9 cellular contexts compared by ENCODE assay signal in genomic region chr7:110442386-110442837, GRCh38.
A peak's percentile ranks its signal among the peaks of the same experiment; 100 is the strongest.
DNase-seq lines count a peak whose midpoint lies in the region; ATAC-seq and TF ChIP-seq lines count a peak whose summit lies in the region.
"Had no signal": no experiment of that assay in that cellular context is flagged by ENCODE, and none has a peak within 500 bp of the region (broad histone marks: within the 10 kb centered on the region; RNA-seq: fewer than 3 reads in every experiment).

No MANE protein-coding gene starts in this region.

- no peak overlapping the region for H3K23ac ChIP-seq in IMR-90 (ENCODE audit: low read depth, low read length)

- H3F3A ChIP-seq in SK-N-SH (replicated peaks; ENCODE audit: insufficient read depth) = no peaks in the 10 kb centered on the region

- peak; percentile 62 for DNase-seq in DMS 273 treated with DMSO at 0.1 percent for 48 hours (lab: John Stamatoyannopoulos, UW)
- DNase-seq in IMR-90 = peak; percentile 37
- peak; percentile 81 for DNase-seq in SK-N-SH
- DNase-seq in left ventricle myocardium inferior = no peak
- no peak for DNase-seq in CD4-positive, alpha-beta memory T cell
- DNase-seq in effector memory CD4-positive, alpha-beta T cell = no peak
- no peak for DNase-seq in stimulated activated CD4-positive, alpha-beta T cell treated with anti-CD3 and anti-CD28 coated beads, Interleukin-12 subunit alpha, Interleukin-12 subunit beta, amount 100 ng/mL, for 4 hours

- H2BK5ac ChIP-seq in IMR-90 (ENCODE audit: low read depth, low read length, poor library complexity, severe bottlenecking) = no peak overlapping the region

- peak overlapping the region; percentile 66 for H2BK120ac ChIP-seq in IMR-90 (ENCODE audit: low read depth, low read length)

- peak overlapping the region in 1 of 2 experiments; percentile 8; a peak in 1 of 4 replicates for H4K8ac ChIP-seq in IMR-90 (ENCODE audit: low read depth in 2 of 2, low read length in 2 of 2)

- peaks cover 0 to 3% (median 0%) of the 10 kb centered on the region in 8 donors for H3K9me3 Mint-ChIP-seq in CD4-positive, alpha-beta memory T cell

- no peaks in the 10 kb centered on the region for H3K36me3 Mint-ChIP-seq in CD4-positive, alpha-beta memory T cell

- 30% methylated on average over 1 of the region's 4 CpGs; no CpG with 5 or more reads in 1 of the 2 experiments for WGBS in IMR-90 (ENCODE audit: extremely low coverage in 2 of 2, insufficient read length in 1 of 2), 2 experiments
- 20% methylated on average over 4 of the region's 4 CpGs for WGBS in SK-N-SH (ENCODE audit: low lambda C conversion rate)

- H3K4me1 ChIP-seq in IMR-90 (ENCODE audit: control insufficient read depth, insufficient read depth, low read length) (no peaks in the 10 kb centered on the region), SK-N-SH (ENCODE audit: control insufficient read depth in 1 of 2, insufficient read depth in 2 of 2, low read depth in 1 of 2, low read length in 1 of 2) (peaks cover 0 to 5% of the 10 kb centered on the region in 2 experiments; a peak in 2 of 4 replicates), left ventricle myocardium inferior (no peaks in the 10 kb centered on the region)
- H3K4me1 ChIP-seq in CD4-positive, alpha-beta memory T cell (ENCODE audit: insufficient read depth, low read length) = no peaks in the 10 kb centered on the region
- no peaks in the 10 kb centered on the region for H3K4me1 ChIP-seq in effector memory CD4-positive, alpha-beta T cell (ENCODE audit: control insufficient read depth, insufficient read depth, low read length, poor library complexity, severe bottlenecking)
- H3K4me1 ChIP-seq: upper lobe of left lung had no signal

- no peak for TF ChIP-seq POLR2A in IMR-90 (IDR thresholded peaks at IDR 0.05; ENCODE audit: low read depth, low read length)

- ATAC-seq in GM19372 (IDR thresholded peaks at IDR 0.05; ENCODE audit: low read depth, unreplicated experiment) (peak; percentile 56), IMR-90 (ENCODE audit: low read depth) (peak; percentile 79)

- no peak overlapping the region for H2AK9ac ChIP-seq in IMR-90 (replicated peaks; ENCODE audit: low read depth, low read length, poor library complexity)

- no peak overlapping the region for H3K9ac ChIP-seq in IMR-90 (ENCODE audit: low read depth, low read length)
- no peak overlapping the region for H3K9ac ChIP-seq in SK-N-SH

- CTCF ChIA-PET in IMR-90 (lab: Yijun Ruan, JAX) = interaction anchor here (0.7 to 1.5 kb wide), 4 partner anchors 11 to 289 kb away, joined by 3 to 5 read pairs (median 4); no protein-coding TSS in a partner anchor
- CTCF ChIA-PET in SK-N-SH (lab: Yijun Ruan, JAX) = interaction anchor here (0.6 to 2.3 kb wide), 25 partner anchors 9 to 1832 kb away, joined by 3 to 31 read pairs (median 4); partner anchors contain the start of gene LRRN3
- CTCF ChIA-PET in CD4-positive, alpha-beta memory T cell (lab: Charles Lee; ENCODE audit: partially characterized antibody) = no interaction called here

- H3K4me3 ChIP-seq in IMR-90 (ENCODE audit: insufficient read depth, low read depth, low read length) (no peak overlapping the region), SK-N-SH (ENCODE audit: low read depth in 2 of 2, low read length in 1 of 2) (no peak overlapping the region; a peak in 1 of 4 replicates), left ventricle myocardium inferior (no peak overlapping the region)
- no peak overlapping the region for H3K4me3 ChIP-seq in CD4-positive, alpha-beta memory T cell (ENCODE audit: low read length in 2 of 2)
- H3K4me3 ChIP-seq in effector memory CD4-positive, alpha-beta T cell (ENCODE audit: insufficient read depth, low read depth, low read length, poor library complexity, severe bottlenecking) = no peak overlapping the region
- H3K4me3 ChIP-seq: upper lobe of left lung had no signal

- H3K4ac ChIP-seq in IMR-90 (ENCODE audit: low read depth, low read length) = peak overlapping the region; percentile 59; the same call in 1 of the 2 replicates

- H4K91ac ChIP-seq in IMR-90 (ENCODE audit: insufficient read depth, low read depth, low read length) = 0 out of 2 replicates have a peak overlapping the region, but pooled peaks have one; percentile 32

- no peaks in the 10 kb centered on the region for H3K4me1 Mint-ChIP-seq in CD4-positive, alpha-beta memory T cell

- H3K36me3 ChIP-seq in IMR-90 (ENCODE audit: control insufficient read depth, insufficient read depth, low read length) (no peaks in the 10 kb centered on the region), SK-N-SH (replicated peaks in 1 of 2; ENCODE audit: control insufficient read depth in 1 of 2, insufficient read depth in 2 of 2, low read length in 1 of 2) (no peaks in the 10 kb centered on the region), left ventricle myocardium inferior (no peaks in the 10 kb centered on the region)
- no peaks in the 10 kb centered on the region for H3K36me3 ChIP-seq in CD4-positive, alpha-beta memory T cell (ENCODE audit: insufficient read depth, low read length)
- H3K36me3 ChIP-seq in effector memory CD4-positive, alpha-beta T cell (ENCODE audit: control insufficient read depth, insufficient read depth, low read length) = no peaks in the 10 kb centered on the region
- H3K36me3 ChIP-seq: upper lobe of left lung had no signal

- H3K14ac ChIP-seq in IMR-90 (replicated peaks; ENCODE audit: low read depth, low read length) = peak overlapping the region; percentile 50; the same call in 1 of the 2 replicates

- H3K27me3 ChIP-seq in IMR-90 (ENCODE audit: control insufficient read depth, insufficient read depth, low read length) (no peaks in the 10 kb centered on the region), SK-N-SH (ENCODE audit: insufficient read depth) (no peaks in the 10 kb centered on the region), left ventricle myocardium inferior (ENCODE audit: low read depth) (no peaks in the 10 kb centered on the region)
- H3K27me3 ChIP-seq in CD4-positive, alpha-beta memory T cell (ENCODE audit: insufficient read depth, low read length) = no peaks in the 10 kb centered on the region
- no peaks in the 10 kb centered on the region for H3K27me3 ChIP-seq in effector memory CD4-positive, alpha-beta T cell (replicated peaks; ENCODE audit: control insufficient read depth, insufficient read depth, low read length, poor library complexity, severe bottlenecking)
- H3K27me3 ChIP-seq: upper lobe of left lung had no signal

- POLR2A ChIA-PET in IMR-90 (lab: Charles Lee; ENCODE audit: unreplicated experiment) (no interaction called here), SK-N-SH (lab: Yijun Ruan, JAX) (interaction anchor here (1.0 to 1.9 kb wide), 3 partner anchors 20 to 649 kb away, joined by 4 to 5 read pairs (median 4); partner anchors contain the start of gene LRRN3)
- POLR2A ChIA-PET in CD4-positive, alpha-beta memory T cell (lab: Charles Lee; ENCODE audit: partially characterized antibody) = no interaction called here

- peak overlapping the region; percentile 77 for H2AFZ ChIP-seq in IMR-90 (replicated peaks; ENCODE audit: low read length, poor library complexity)
- no peak overlapping the region for H2AFZ ChIP-seq in SK-N-SH (ENCODE audit: low read depth)

- TF ChIP-seq RAD21 in IMR-90 (IDR thresholded peaks at IDR 0.05; ENCODE audit: low read length) (peak; percentile 75), SK-N-SH (IDR thresholded peaks at IDR 0.05; ENCODE audit: low read length) (peak; percentile 90)

- in situ Hi-C loops in IMR-90 (cut with MboI; ENCODE audit: low sequenced_read_pairs) = loop anchor here (25.0 kb wide), 1 partner anchor 1830 kb away; no protein-coding TSS in a partner anchor

- H4K5ac ChIP-seq in IMR-90 (ENCODE audit: low read depth, low read length) = no peak overlapping the region

- H3K4me2 ChIP-seq in IMR-90 (ENCODE audit: low read depth, low read length) (no peak overlapping the region), SK-N-SH (no peak overlapping the region)

- no TSS peak for BruUV-seq in IMR-90 (replicated peaks; lab: Mats Ljungman, UMichigan)

- peak; percentile 43 to 100; a peak in 2 of 4 replicates for TF ChIP-seq EP300 in SK-N-SH (IDR thresholded peaks at IDR 0.05; ENCODE audit: borderline replicate concordance in 1 of 2, low read depth in 1 of 2, low read length in 1 of 2)

- H3K27me3 Mint-ChIP-seq in CD4-positive, alpha-beta memory T cell = no peaks in the 10 kb centered on the region

- no peak overlapping the region; the same call in 2 of the 3 replicates for H2BK15ac ChIP-seq in IMR-90 (ENCODE audit: low read depth, low read length)

- H2BK20ac ChIP-seq in IMR-90 (ENCODE audit: low read depth, low read length) = peak overlapping the region; percentile 73

- dilution Hi-C loops in IMR-90 (cut with HindIII; ENCODE audit: low sequenced_read_pairs, unreplicated experiment) = no loop called here

- H3K9me1 ChIP-seq in IMR-90 (ENCODE audit: insufficient read depth, low read length) = no peaks in the 10 kb centered on the region

- H3K27ac Mint-ChIP-seq in CD4-positive, alpha-beta memory T cell = no peak overlapping the region

- no peaks in the 10 kb centered on the region for H3K79me1 ChIP-seq in IMR-90 (ENCODE audit: low read depth in 1 of 2, low read length in 2 of 2)

- H3K9me2 ChIP-seq in SK-N-SH = no peaks in the 10 kb centered on the region

- intact Hi-C loops in IMR-90 (cut with micrococcal nuclease) (loop anchor here (5.0 to 10.0 kb wide), 2 partner anchors 350 to 652 kb away; partner anchors contain the start of gene LRRN3), left ventricle myocardium inferior (cut with micrococcal nuclease) (no loop called here)
- intact Hi-C loops in CD4-positive, alpha-beta memory T cell (cut with micrococcal nuclease) = no loop called here

- H3K79me2 ChIP-seq in SK-N-SH (ENCODE audit: insufficient read depth) = no peaks in the 10 kb centered on the region

- H3K27ac ChIP-seq in IMR-90 (ENCODE audit: insufficient read depth, low read length) (no peak overlapping the region), SK-N-SH (ENCODE audit: low read depth in 2 of 2, low read length in 1 of 2) (peak overlapping the region in 1 of 2 experiments; percentile 86; a peak in 2 of 4 replicates), left ventricle myocardium inferior (replicated peaks) (no peak overlapping the region)
- no peak overlapping the region for H3K27ac ChIP-seq in CD4-positive, alpha-beta memory T cell (ENCODE audit: low read depth, low read length)
- H3K27ac ChIP-seq in effector memory CD4-positive, alpha-beta T cell (ENCODE audit: insufficient read depth, low read length, poor library complexity, severe bottlenecking) = no peak overlapping the region
- H3K27ac ChIP-seq: upper lobe of left lung had no signal

- H3K4me3 Mint-ChIP-seq in CD4-positive, alpha-beta memory T cell = no peak overlapping the region

- H3K18ac ChIP-seq in IMR-90 (ENCODE audit: low read depth, low read length) = no peak overlapping the region

- no peaks in the 10 kb centered on the region for H4K20me1 ChIP-seq in IMR-90 (ENCODE audit: insufficient read depth, low read length)
- H4K20me1 ChIP-seq in SK-N-SH (ENCODE audit: insufficient read depth) = no peaks in the 10 kb centered on the region

- no peak overlapping the region for H3K56ac ChIP-seq in IMR-90 (ENCODE audit: extremely low read depth, insufficient read depth, low read length)

- H2AK5ac ChIP-seq in IMR-90 (ENCODE audit: low read depth, low read length) = no peak overlapping the region

- TF ChIP-seq CTCF in IMR-90 (conservative IDR thresholded peaks at IDR 0.05; ENCODE audit: low read depth, low read length) = peak; percentile 55
- peak; percentile 44 for TF ChIP-seq CTCF in SK-N-SH (IDR thresholded peaks at IDR 0.05)
- peak; percentile 46 for TF ChIP-seq CTCF in left ventricle myocardium inferior (IDR thresholded peaks at IDR 0.05; ENCODE audit: borderline replicate concordance)

- H3K9me3 ChIP-seq in IMR-90 (ENCODE audit: control insufficient read depth, insufficient read depth, low read length) = no peaks in the 10 kb centered on the region
- no peaks in the 10 kb centered on the region for H3K9me3 ChIP-seq in SK-N-SH
- peaks cover 4% of the 10 kb centered on the region for H3K9me3 ChIP-seq in left ventricle myocardium inferior (replicated peaks)
- H3K9me3 ChIP-seq in CD4-positive, alpha-beta memory T cell (ENCODE audit: control insufficient read depth in 1 of 2, low read length in 2 of 2) = no peaks in the 10 kb centered on the region
- H3K9me3 ChIP-seq in effector memory CD4-positive, alpha-beta T cell (ENCODE audit: control insufficient read depth, low read length) = no peaks in the 10 kb centered on the region
- H3K9me3 ChIP-seq: upper lobe of left lung had no signal

Comparison
In these comparisons a context has a peak if more than half of its experiments do, and no peak if none do; other contexts are left out.
1. DNase-seq: peak in DMS 273 treated with DMSO at 0.1 percent for 48 hours (single experiment), IMR-90 (single experiment) and SK-N-SH (single experiment); none in left ventricle myocardium inferior (single experiment), CD4-positive, alpha-beta memory T cell (0 of 5), effector memory CD4-positive, alpha-beta T cell (0 of 3) and stimulated activated CD4-positive, alpha-beta T cell treated with anti-CD3 and anti-CD28 coated beads, Interleukin-12 subunit alpha, Interleukin-12 subunit beta, amount 100 ng/mL, for 4 hours (single experiment).
2. Peak in every context shown above with its lines, with median percentiles within 50 percentile points of each other: CTCF ChIP-seq.